8 cellular contexts compared by ENCODE assay signal in genomic region chr12:106955377-106956047, GRCh38. TPM values are rescaled to one million over a fixed set of nuclear protein-coding genes. Genes with fewer than 3 reads are reported as not detected.
DNase-seq lines count a peak whose midpoint lies in the region; ATAC-seq, FAIRE-seq and TF ChIP-seq lines count a peak whose summit lies in the region.

TSS of gene TMEM263 (plus strand) at chr12:106955907. CDS start at chr12:106967117, 11,210 bp downstream.

- TF ChIP-seq CTCF in astrocyte (IDR thresholded peaks at IDR 0.05; ENCODE audit: insufficient read depth, low read depth, low read length) (no peak), vagina (IDR thresholded peaks at IDR 0.05) (no peak)

- H3K36me3 ChIP-seq in astrocyte (ENCODE audit: insufficient read depth, low read length) (peaks cover 4% of the 10 kb centered on the region), rectal smooth muscle tissue (ENCODE audit: control insufficient read depth, insufficient read depth, low read length) (no peaks in the 10 kb centered on the region), vagina (no peaks in the 10 kb centered on the region)

- peaks cover 3% of the 10 kb centered on the region for H3K4me1 Mint-ChIP-seq in astrocyte (ENCODE audit: low read depth, unreplicated experiment)

- H3K27me3 ChIP-seq in astrocyte (ENCODE audit: insufficient read depth, low read length) (no peaks in the 10 kb centered on the region), rectal smooth muscle tissue (ENCODE audit: control insufficient read depth, insufficient read depth, low read length) (no peaks in the 10 kb centered on the region), vagina (no peaks in the 10 kb centered on the region)

- H3K27me3 Mint-ChIP-seq in astrocyte (ENCODE audit: low read depth, unreplicated experiment) = no peaks in the 10 kb centered on the region

- peak within 1 kb of the TSS; percentile 98 for H3K27ac ChIP-seq in astrocyte (ENCODE audit: low read depth, low read length)
- H3K27ac ChIP-seq in rectal smooth muscle tissue (ENCODE audit: low read depth, low read length) = peak within 1 kb of the TSS; percentile 98
- H3K27ac ChIP-seq in vagina = peak within 1 kb of the TSS; percentile 99

- FAIRE-seq in astrocyte (lab: Jason Lieb, UNC) = no peak

- H3K27ac Mint-ChIP-seq in astrocyte (ENCODE audit: unreplicated experiment) = peak within 1 kb of the TSS; percentile 98

- H4K20me1 ChIP-seq in astrocyte (ENCODE audit: insufficient read depth, low read length) = peaks cover 41% of the 10 kb centered on the region

- H3K4me2 ChIP-seq in astrocyte (ENCODE audit: low read length) = peak within 1 kb of the TSS; percentile 89

- H3K79me2 ChIP-seq in astrocyte (ENCODE audit: insufficient read depth, low read length) = peaks cover 52% of the 10 kb centered on the region

- ATAC-seq in GM18498 (IDR thresholded peaks at IDR 0.05; ENCODE audit: unreplicated experiment) = peak; percentile 81
- ATAC-seq in HG02870 (IDR thresholded peaks at IDR 0.05; ENCODE audit: unreplicated experiment) = peak; percentile 73

- TF ChIP-seq POLR2A in vagina (IDR thresholded peaks at IDR 0.05) = peak in 1 of 2 donors; percentile 96

- H3K9me3 Mint-ChIP-seq in astrocyte (ENCODE audit: unreplicated experiment) = no peaks in the 10 kb centered on the region

- H3K9me3 ChIP-seq in astrocyte (ENCODE audit: insufficient read depth, low read depth, low read length) (no peaks in the 10 kb centered on the region), vagina (no peaks in the 10 kb centered on the region)

- intact Hi-C loops in vagina (cut with DNase I) = loop anchor here (1.0 kb wide), 1 partner anchor 138 kb away; the partner anchor contains the start of gene CRY1

- peaks cover 1% of the 10 kb centered on the region for H3K36me3 Mint-ChIP-seq in astrocyte (ENCODE audit: low read depth, unreplicated experiment)

- DNase-seq in NCI-H146 treated with DMSO at 0.1 percent for 48 hours (lab: John Stamatoyannopoulos, UW; ENCODE audit: unreplicated experiment) (peak; percentile 88), T-helper 22 cell (ENCODE audit: low read depth) (peak; percentile 85), astrocyte (ENCODE audit: low read depth) (peak; percentile 87), hepatic stellate cell (ENCODE audit: low spot score) (peak; percentile 95), vagina (ENCODE audit: extremely low spot score in 2 of 2) (peak in 1 of 2 donors; percentile 94)

- peak within 1 kb of the TSS; percentile 100 for H3K9ac ChIP-seq in astrocyte (ENCODE audit: low read length)
- peak within 1 kb of the TSS; percentile 98 for H3K9ac ChIP-seq in rectal smooth muscle tissue (ENCODE audit: low read length)

- peak within 1 kb of the TSS; percentile 84 for H2AFZ ChIP-seq in astrocyte (ENCODE audit: low read depth, low read length)

- H3K4me3 Mint-ChIP-seq in astrocyte (ENCODE audit: unreplicated experiment) = peak within 1 kb of the TSS; percentile 100

- H3K4me1 ChIP-seq in astrocyte (ENCODE audit: insufficient read depth, low read length) = peaks cover 11% of the 10 kb centered on the region
- no peaks in the 10 kb centered on the region for H3K4me1 ChIP-seq in rectal smooth muscle tissue (ENCODE audit: control insufficient read depth, insufficient read depth, low read length)
- H3K4me1 ChIP-seq in vagina = peaks cover 40% of the 10 kb centered on the region

- H3K4me3 ChIP-seq in astrocyte (ENCODE audit: insufficient read depth, low read depth, low read length) (peak within 1 kb of the TSS; percentile 99), rectal smooth muscle tissue (ENCODE audit: low read length) (peak within 1 kb of the TSS; percentile 94), vagina (peak within 1 kb of the TSS; percentile 74 to 89)

RNA-seq across cellular contexts. Expression of gene TMEM263, which starts in this region (rescaled TPM):
- total RNA-seq in astrocyte (160 and 174 TPM in 2 replicates), vagina (19.6 TPM)
